Comparison of ENCODE assay signal across 13 cellular contexts in genomic region chr1:54884135-54884586, GRCh38. TPM values are rescaled to one million over a fixed set of nuclear protein-coding genes. Genes with fewer than 3 reads are reported as not detected.
DNase-seq lines count a peak whose midpoint lies in the region; ATAC-seq, FAIRE-seq and TF ChIP-seq lines count a peak whose summit lies in the region.
"Had no signal": no experiment of that assay in that cellular context is flagged by ENCODE, and none has a peak within 500 bp of the region (broad histone marks: within the 10 kb centered on the region; RNA-seq: fewer than 3 reads in every experiment).

No MANE protein-coding gene starts in this region.

- in situ Hi-C loops in GM12878 (cut with MboI): no loop called here
- in situ Hi-C loops in HepG2 (cut with HindIII; ENCODE audit: extremely low pct_ligation_motif_present, low pct_unique_long_range_greater_than_20kb): no loop called here

- peaks cover 6% of the 10 kb centered on the region; the same call in 1 of the 2 replicates for H4K20me1 ChIP-seq in GM12878 (ENCODE audit: control insufficient read depth, insufficient read depth)
- H4K20me1 ChIP-seq in HepG2 (ENCODE audit: insufficient read depth, low read length): peaks cover 74% of the 10 kb centered on the region

- TF ChIP-seq CTCF in A549 (IDR thresholded peaks at IDR 0.05): no peak
- TF ChIP-seq CTCF in HFF-Myc (IDR thresholded peaks at IDR 0.05; ENCODE audit: low read depth, low read length, missing control alignments): no peak
- TF ChIP-seq CTCF in GM12878 (IDR thresholded peaks at IDR 0.05 in 2 of 3, conservative IDR thresholded peaks at IDR 0.05 in 1 of 3; ENCODE audit: control insufficient read depth in 2 of 3, extremely low read depth in 1 of 3, insufficient read depth in 1 of 3, low read depth in 3 of 3, low read length in 3 of 3): no peak
- no peak for TF ChIP-seq CTCF in HepG2 (CRISPR knock-in tag; IDR thresholded peaks at IDR 0.05)
- TF ChIP-seq CTCF in coronary artery (IDR thresholded peaks at IDR 0.05): no peak

- H3K9ac ChIP-seq in GM12878 (ENCODE audit: control insufficient read depth, insufficient read depth, low read length): peak overlapping the region; percentile 71; the same call in 1 of the 2 replicates
- H3K9ac ChIP-seq in HepG2 (ENCODE audit: insufficient read depth, low read depth, low read length): peak overlapping the region; percentile 98

- H3K4me2 ChIP-seq in A549: peak overlapping the region; percentile 82
- peak overlapping the region; percentile 56 for H3K4me2 ChIP-seq in GM12878 (ENCODE audit: control insufficient read depth, insufficient read depth)
- H3K4me2 ChIP-seq in HepG2 (ENCODE audit: low read depth, low read length): peak overlapping the region; percentile 100

- intact Hi-C loops in GM12878 (cut with micrococcal nuclease; ENCODE audit: unreplicated experiment) (no loop called here), HepG2 (cut with micrococcal nuclease; ENCODE audit: unreplicated experiment) (no loop called here)

- RAD21 ChIA-PET in GM12878 (lab: Charles Lee; ENCODE audit: unreplicated experiment): interaction anchor here (0.7 kb wide), 1 partner anchor 61 kb away, joined by 3 read pairs; no protein-coding TSS in a partner anchor

- no peaks in the 10 kb centered on the region for H3K27me3 ChIP-seq in GM12878 (replicated peaks in 1 of 2; ENCODE audit: control insufficient read depth in 2 of 2, insufficient read depth in 2 of 2, low read length in 1 of 2)
- H3K27me3 ChIP-seq in HepG2 (ENCODE audit: control insufficient read depth in 1 of 2, insufficient read depth in 2 of 2, low read length in 2 of 2): no peaks in the 10 kb centered on the region; a peak in 1 of 5 replicates

- TF ChIP-seq RAD21 in A549 (conservative IDR thresholded peaks at IDR 0.05 in 1 of 2, IDR thresholded peaks at IDR 0.05 in 1 of 2) (no peak), GM12878 (IDR thresholded peaks at IDR 0.05; ENCODE audit: insufficient read depth, low read depth, low read length) (no peak), HepG2 (CRISPR knock-in tag; IDR thresholded peaks at IDR 0.05) (no peak)

- TF ChIP-seq EP300 in A549 (IDR thresholded peaks at IDR 0.05) (no peak), GM12878 (IDR thresholded peaks at IDR 0.05; ENCODE audit: borderline replicate concordance in 1 of 2, control insufficient read depth in 1 of 2, low read depth in 2 of 2, low read length in 2 of 2) (no peak), HepG2 (IDR thresholded peaks at IDR 0.05; ENCODE audit: low read depth in 2 of 2, low read length in 2 of 2) (no peak), HepG2 (CRISPR knock-in tag; IDR thresholded peaks at IDR 0.05; ENCODE audit: borderline replicate concordance) (no peak)

- H3K9me3 ChIP-seq in A549 (no peaks in the 10 kb centered on the region), GM12878 (replicated peaks; ENCODE audit: control insufficient read depth, insufficient read depth, low read length) (peaks cover 1% of the 10 kb centered on the region; the same call in 1 of the 3 replicates), HepG2 (ENCODE audit: low read length) (no peaks in the 10 kb centered on the region)
- H3K9me3 ChIP-seq: left lung had no signal

- H2AFZ ChIP-seq in GM12878 (ENCODE audit: control insufficient read depth, low read depth, low read length): no peak overlapping the region
- H2AFZ ChIP-seq in HepG2 (ENCODE audit: low read length): no peak overlapping the region

- peaks cover 72% of the 10 kb centered on the region for H3K79me2 ChIP-seq in GM12878 (ENCODE audit: control insufficient read depth, insufficient read depth, low read length)
- peaks cover 85% of the 10 kb centered on the region for H3K79me2 ChIP-seq in HepG2 (ENCODE audit: insufficient read depth, low read length)

- POLR2A ChIA-PET in A549 (lab: Yijun Ruan, JAX): no interaction called here
- POLR2A ChIA-PET in GM12878 (lab: Charles Lee): no interaction called here
- POLR2A ChIA-PET in HepG2 (lab: Yijun Ruan, JAX): interaction anchor here (1.0 to 11.2 kb wide), 7 partner anchors 9 to 61 kb away, joined by 4 to 364 read pairs (median 54); no protein-coding TSS in a partner anchor

- CTCF ChIA-PET in A549 (lab: Yijun Ruan, JAX) (no interaction called here), GM12878 (lab: Yijun Ruan, JAX) (interaction anchor here (1.1 to 2.0 kb wide), 3 partner anchors 23 to 80 kb away, joined by 3 to 5 read pairs (median 4); no protein-coding TSS in a partner anchor), HepG2 (lab: Yijun Ruan, JAX; ENCODE audit: low intra/inter-chr PET ratio, low total read pairs) (no interaction called here)

- H3K36me3 ChIP-seq in GM12878 (ENCODE audit: control insufficient read depth in 2 of 2, insufficient read depth in 2 of 2, low read length in 1 of 2) (peaks cover 0 to 17% of the 10 kb centered on the region in 2 experiments; a peak in 3 of 4 replicates), HepG2 (replicated peaks in 1 of 2; ENCODE audit: control insufficient read depth in 1 of 2, insufficient read depth in 2 of 2, low read length in 2 of 2) (peaks cover 7 to 60% of the 10 kb centered on the region in 2 experiments)

- H3K4me1 ChIP-seq in A549: peaks cover 58% of the 10 kb centered on the region
- H3K4me1 ChIP-seq in GM12878 (ENCODE audit: control insufficient read depth, insufficient read depth, low read length): peaks cover 13% of the 10 kb centered on the region
- peaks cover 75% of the 10 kb centered on the region for H3K4me1 ChIP-seq in HepG2 (ENCODE audit: insufficient read depth, low read length)

- TF ChIP-seq POLR2A in A549 (IDR thresholded peaks at IDR 0.05; ENCODE audit: low read length) (no peak), GM12878 (IDR thresholded peaks at IDR 0.05; ENCODE audit: low read depth, low read length) (no peak), HepG2 (IDR thresholded peaks at IDR 0.05; ENCODE audit: insufficient read depth in 1 of 2, low read depth in 2 of 2, low read length in 2 of 2) (no peak)

- FAIRE-seq in A549 (lab: Jason Lieb, UNC) (no peak), GM12878 (lab: Jason Lieb, UNC) (no peak), HepG2 (lab: Jason Lieb, UNC) (peak; percentile 57)

- BruUV-seq in GM12878 (replicated peaks; lab: Mats Ljungman, UMichigan) (no TSS peak), HepG2 (replicated peaks; lab: Mats Ljungman, UMichigan) (no TSS peak)

- 39% methylated on average over 3 of the region's 3 CpGs for WGBS in A549 (ENCODE audit: missing lambda C conversion rate)
- 33% methylated on average over 3 of the region's 3 CpGs for WGBS in GM12878 (ENCODE audit: insufficient coverage, insufficient replicate concordance, low lambda C conversion rate, missing lambda C conversion rate)
- WGBS in HepG2 (ENCODE audit: low lambda C conversion rate): 0% methylated on average over 3 of the region's 3 CpGs

- SMC1A ChIA-PET in GM12878 (lab: Charles Lee; ENCODE audit: uncharacterized antibody, unreplicated experiment): interaction anchor here (1.3 to 5.6 kb wide), 2 partner anchors 11 to 61 kb away, joined by 7 to 28 read pairs; no protein-coding TSS in a partner anchor

- DNase-seq in A549 (ENCODE audit: low read depth in 1 of 2, low spot score in 1 of 2): no peak
- no peak for DNase-seq in HFF-Myc (ENCODE audit: extremely low read depth, low read depth)
- DNase-seq in GM12878 (ENCODE audit: low read depth, low spot score): no peak
- peak; percentile 78 for DNase-seq in HepG2 (ENCODE audit: low spot score)
- DNase-seq in LoVo (ENCODE audit: low spot score): no peak
- DNase-seq in coronary artery (ENCODE audit: low spot score): no peak
- DNase-seq in activated CD4-positive, alpha-beta T cell treated with anti-CD3 and anti-CD28 coated beads for 4 hours: no peak
- DNase-seq in SKM-1 treated with dmso at 0.1 percent for 144 hours (lab: John Stamatoyannopoulos, UW; ENCODE audit: unreplicated experiment): no peak
- DNase-seq: left lung; NCI-H1092 treated with DMSO at 0.1 percent for 48 hours; spleen; stimulated activated naive CD8-positive, alpha-beta T cell treated with anti-CD3 and anti-CD28 coated beads, Interleukin-15, Interleukin-2, amounts not matched to agents 100 U/mL and 50 U/mL, for 24 hours had no signal

- H3K27ac ChIP-seq in A549 (peak overlapping the region; percentile 64 to 73; a peak in 5 of 6 replicates), GM12878 (ENCODE audit: control insufficient read depth, insufficient read depth) (peak overlapping the region; percentile 8; the same call in 1 of the 2 replicates), HepG2 (ENCODE audit: extremely low read length, insufficient read depth, low read length) (peak overlapping the region; percentile 99), coronary artery (peak overlapping the region in 1 of 2 donors; percentile 9)

- ATAC-seq in A549 (no peak), GM12878 (no peak), HepG2 (no peak)
- ATAC-seq: activated CD4-positive, CD25-positive, alpha-beta regulatory T cell treated with anti-CD3 and anti-CD28 coated beads, Interleukin-2, amount 50 U/mL, for 24 hours; left lung; stimulated activated naive CD8-positive, alpha-beta T cell treated with anti-CD3 and anti-CD28 coated beads, Interleukin-15, Interleukin-2, amounts not matched to agents 100 U/mL and 50 U/mL, for 24 hours had no signal

- H3K4me3 ChIP-seq in A549 (no peak overlapping the region), HFF-Myc (replicated peaks; ENCODE audit: low read depth, low read length) (peak overlapping the region; percentile 84), GM12878 (peak overlapping the region; percentile 81), HepG2 (replicated peaks in 1 of 3; ENCODE audit: insufficient read depth in 1 of 3, low read depth in 2 of 3, low read length in 3 of 3) (peak overlapping the region; percentile 93 to 99 (median 98)), coronary artery (no peak overlapping the region)

RNA-seq across cellular contexts. Expression of gene DHCR24, which starts 2.8 kb away (rescaled TPM):
- polyA plus RNA-seq in A549 (2011; rRNA removed) (29.9 and 60.3 TPM in 2 replicates), A549 (2017; fragmentation: RNase III; extraction: RNeasy Plus Mini Kit Qiagen cat#74134 plus additional on column Dnase treatment) (20.4 to 33.3 TPM (median 30.2 TPM) in 3 replicates), GM12878 (2011; rRNA removed) (61.8 and 147 TPM in 2 replicates), GM12878 (2014; fragmentation: Illumina TruSeq; extraction: Trizol) (92.6 and 116 TPM in 2 replicates), GM12878 (2014; fragmentation: Nextera tagmentation; extraction: Ambion mirVana) (10 to 100 TPM; 23.3 to 39.3 TPM), GM12878 (2014; rRNA removed) (106 and 110 TPM in 2 replicates), GM12878 (2016; fragmentation: Nextera tagmentation; extraction: Ambion mirVana) (100 to 1,000 TPM; 123 to 128 TPM), HepG2 (2011; rRNA removed) (374 and 484 TPM in 2 replicates)
- 18.5 and 20.6 TPM in 2 replicates for polyA plus RNA-seq in A549 (2012; cell fraction: cytosol; rRNA removed)
- 32.5 and 39.4 TPM in 2 replicates for polyA plus RNA-seq in A549 (2012; cell fraction: nucleus; rRNA removed)
- polyA minus RNA-seq in A549 (2011; rRNA and poly(A)+ RNA removed): 126 and 134 TPM in 2 replicates
- total RNA-seq in GM12878 (2013; cell fraction: nucleolus; rRNA removed): 105 and 147 TPM in 2 replicates
- total RNA-seq in GM12878 (2014; rRNA removed) (122 and 132 TPM in 2 replicates), GM12878 (2014; rRNA removed; fragmentation: Illumina TruSeq; extraction: Trizol) (72.9 and 78.5 TPM in 2 replicates), GM12878 (2021) (169 and 175 TPM in 2 replicates), HepG2 (2016; rRNA removed; fragmentation: Illumina TruSeq; extraction: Trizol) (250 and 448 TPM in 2 replicates)
- polyA plus RNA-seq in GM12878 (2011; ENCODE audit: low read depth): 43.3 TPM
- 187 and 196 TPM in 2 replicates for polyA plus RNA-seq in GM12878 (2011; cell fraction: cytosol; rRNA removed)
- 179 and 246 TPM in 2 replicates for polyA plus RNA-seq in GM12878 (2011; cell fraction: nucleus; rRNA removed)
- 64.5 and 70.3 TPM in 2 replicates for polyA plus RNA-seq in GM12878 (2012)
- 259 and 370 TPM in 2 replicates for polyA minus RNA-seq in GM12878 (2011; rRNA and poly(A)+ RNA removed)
- polyA minus RNA-seq in GM12878 (2011; cell fraction: cytosol; rRNA and poly(A)+ RNA removed): 54.5 and 63.7 TPM in 2 replicates
- polyA minus RNA-seq in GM12878 (2011; cell fraction: nucleus; rRNA and poly(A)+ RNA removed): 94.1 and 148 TPM in 2 replicates
- 49.9 and 51.0 TPM in 2 replicates for total RNA-seq in HepG2 (2016; cell fraction: cytosol; rRNA removed; fragmentation: Illumina TruSeq; extraction: Trizol; ENCODE audit: low read depth)
- total RNA-seq in HepG2 (2016; cell fraction: insoluble cytoplasmic fraction; rRNA removed; fragmentation: Illumina TruSeq; extraction: Trizol): 228 and 439 TPM in 2 replicates
- 153 and 157 TPM in 2 replicates for total RNA-seq in HepG2 (2016; cell fraction: membrane; rRNA removed; fragmentation: Illumina TruSeq; extraction: Trizol)
- total RNA-seq in HepG2 (2016; cell fraction: nucleus; rRNA removed; fragmentation: Illumina TruSeq; extraction: Trizol): 410 and 468 TPM in 2 replicates
- polyA plus RNA-seq in HepG2 (2011; cell fraction: cytosol; rRNA removed): 348 and 453 TPM in 2 replicates
- polyA plus RNA-seq in HepG2 (2011; cell fraction: nucleus; rRNA removed): 376 and 486 TPM in 2 replicates
- 453 and 672 TPM in 2 replicates for polyA plus RNA-seq in HepG2 (2012)
- 36.9 and 39.3 TPM in 2 replicates for polyA plus RNA-seq in HepG2 (2016; cell fraction: cytosol; fragmentation: Illumina TruSeq; extraction: Trizol; ENCODE audit: low read depth)
- 202 and 215 TPM in 2 replicates for polyA plus RNA-seq in HepG2 (2016; cell fraction: insoluble cytoplasmic fraction; fragmentation: Illumina TruSeq; extraction: Trizol; ENCODE audit: low read depth)
- polyA plus RNA-seq in HepG2 (2016; cell fraction: membrane; fragmentation: Illumina TruSeq; extraction: Trizol; ENCODE audit: low read depth): 86.7 and 89.8 TPM in 2 replicates
- polyA plus RNA-seq in HepG2 (2016; cell fraction: nucleus; fragmentation: Illumina TruSeq; extraction: Trizol; ENCODE audit: insufficient read depth, low read depth): 516 and 527 TPM in 2 replicates
- 777 and 2,246 TPM in 2 replicates for polyA minus RNA-seq in HepG2 (2011; rRNA and poly(A)+ RNA removed; ENCODE audit: low replicate concordance)
- 316 and 502 TPM in 2 replicates for polyA minus RNA-seq in HepG2 (2011; cell fraction: cytosol; rRNA and poly(A)+ RNA removed)
- 197 and 218 TPM in 2 replicates for polyA minus RNA-seq in HepG2 (2011; cell fraction: nucleus; rRNA and poly(A)+ RNA removed)

Comparison
In these comparisons a context has a peak if more than half of its experiments do, and no peak if none do; other contexts are left out.
1. H3K4me3 ChIP-seq: peak in HFF-Myc (single experiment), GM12878 (single experiment) and HepG2 (3 of 3); none in A549 (single experiment) and coronary artery (single experiment).
2. Peak in every context shown above with its lines, with median percentiles within 50 percentile points of each other: H3K4me2 ChIP-seq.